10 cellular contexts compared by ENCODE assay signal in the genomic region with DNA sequence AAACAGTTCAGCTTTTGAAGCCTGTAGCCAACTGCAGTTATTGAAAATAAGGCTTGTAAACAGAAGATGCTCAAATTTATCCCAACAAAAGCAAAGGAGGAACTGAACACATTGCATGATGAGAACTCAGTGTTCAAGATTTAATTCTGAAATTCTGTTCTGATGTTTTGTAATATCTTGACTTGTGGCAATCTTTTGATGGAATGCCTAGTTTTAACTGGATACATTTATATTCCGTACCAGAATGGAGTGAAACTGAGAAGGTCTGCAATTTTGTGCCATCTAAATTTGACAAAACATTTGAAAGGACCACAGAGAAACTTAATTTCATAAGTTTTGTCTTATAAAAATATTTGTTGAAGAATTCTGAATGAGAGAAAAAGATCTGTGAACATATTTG. TPM values are rescaled to one million over a fixed set of nuclear protein-coding genes. Genes with fewer than 3 reads are reported as not detected.
DNase-seq lines count a peak whose midpoint lies in the region; ATAC-seq and TF ChIP-seq lines count a peak whose summit lies in the region.
"Had no signal": no experiment of that assay in that cellular context is flagged by ENCODE, and none has a peak within 500 bp of the region (broad histone marks: within the 10 kb centered on the region; RNA-seq: fewer than 3 reads in every experiment).

No MANE protein-coding gene starts in this region.

- no TSS peak for BruUV-seq in mammary epithelial cell (replicated peaks; lab: Mats Ljungman, UMichigan)

- no peaks in the 10 kb centered on the region for H3K9me3 Mint-ChIP-seq in natural killer cell
- no peaks in the 10 kb centered on the region for H3K9me3 Mint-ChIP-seq in natural killer cell treated with Interleukin-12 subunit alpha and Interleukin-12 subunit beta and Interleukin-15 and Interleukin-18, amount 100 ng/mL, for 72 hours
- no peaks in the 10 kb centered on the region for H3K9me3 Mint-ChIP-seq in central memory CD8-positive, alpha-beta T cell

- H3K27ac ChIP-seq in SK-N-MC (peak overlapping the region; percentile 10; the same call in 1 of the 2 replicates), mammary epithelial cell (ENCODE audit: insufficient read depth, low read depth, low read length) (no peak overlapping the region)
- H3K27ac ChIP-seq: HL-60 had no signal

- H3K4me1 Mint-ChIP-seq in natural killer cell: peaks cover 92 to 96% of the 10 kb centered on the region in 2 donors
- H3K4me1 Mint-ChIP-seq in natural killer cell treated with Interleukin-12 subunit alpha and Interleukin-12 subunit beta and Interleukin-15 and Interleukin-18, amount 100 ng/mL, for 72 hours (ENCODE audit: low read depth in 2 of 2): peaks cover 72 to 85% of the 10 kb centered on the region in 2 donors
- H3K4me1 Mint-ChIP-seq in central memory CD8-positive, alpha-beta T cell: peaks cover 92% of the 10 kb centered on the region

- H3K4me3 ChIP-seq in SK-N-MC: no peak overlapping the region
- no peak overlapping the region for H3K4me3 ChIP-seq in mammary epithelial cell (replicated peaks in 1 of 3; ENCODE audit: insufficient read depth in 1 of 3, low read depth in 2 of 3, low read length in 3 of 3)

- H3K36me3 ChIP-seq in SK-N-MC (ENCODE audit: insufficient read depth, low read length) (no peaks in the 10 kb centered on the region), mammary epithelial cell (ENCODE audit: insufficient read depth, low read length) (no peaks in the 10 kb centered on the region)

- no peak overlapping the region for H2AFZ ChIP-seq in mammary epithelial cell (ENCODE audit: low read depth, low read length)

- H3K4me1 ChIP-seq in mammary epithelial cell (ENCODE audit: insufficient read depth, low read length): peaks cover 6% of the 10 kb centered on the region

- no peaks in the 10 kb centered on the region for H4K20me1 ChIP-seq in mammary epithelial cell (ENCODE audit: insufficient read depth, low read length)

- H3K36me3 Mint-ChIP-seq in natural killer cell: no peaks in the 10 kb centered on the region
- H3K36me3 Mint-ChIP-seq in natural killer cell treated with Interleukin-12 subunit alpha and Interleukin-12 subunit beta and Interleukin-15 and Interleukin-18, amount 100 ng/mL, for 72 hours: peaks cover 5% of the 10 kb centered on the region
- peaks cover 31% of the 10 kb centered on the region for H3K36me3 Mint-ChIP-seq in central memory CD8-positive, alpha-beta T cell (ENCODE audit: insufficient read depth)

- H3K9ac ChIP-seq in SK-N-MC (ENCODE audit: insufficient read length): no peak overlapping the region
- H3K9ac ChIP-seq in mammary epithelial cell (ENCODE audit: insufficient read depth, low read length): no peak overlapping the region

- TF ChIP-seq CTCF in natural killer cell (IDR thresholded peaks at IDR 0.05): no peak
- TF ChIP-seq CTCF in mammary epithelial cell (conservative IDR thresholded peaks at IDR 0.05 in 1 of 2, IDR thresholded peaks at IDR 0.05 in 1 of 2; ENCODE audit: extremely low read depth in 1 of 2, insufficient read depth in 1 of 2, low read depth in 1 of 2, low read length in 2 of 2): no peak

- peaks cover 81% of the 10 kb centered on the region for H3K79me2 ChIP-seq in mammary epithelial cell (ENCODE audit: insufficient read depth, low read length)

- no peaks in the 10 kb centered on the region for H3K27me3 ChIP-seq in mammary epithelial cell (ENCODE audit: insufficient read depth, low read length)

- peak overlapping the region; percentile 52 for H3K4me3 Mint-ChIP-seq in natural killer cell
- H3K4me3 Mint-ChIP-seq in natural killer cell treated with Interleukin-12 subunit alpha and Interleukin-12 subunit beta and Interleukin-15 and Interleukin-18, amount 100 ng/mL, for 72 hours: no peak overlapping the region
- H3K4me3 Mint-ChIP-seq in central memory CD8-positive, alpha-beta T cell: peak overlapping the region; percentile 38

- DNase-seq in natural killer cell (no peak), SK-N-MC (ENCODE audit: low read depth, low spot score) (no peak), mammary epithelial cell (no peak)
- no peak for DNase-seq in natural killer cell treated with Interleukin-12 subunit alpha and Interleukin-12 subunit beta and Interleukin-15 and Interleukin-18, amount 100 ng/mL, for 72 hours (ENCODE audit: low spot score)
- DNase-seq in central memory CD8-positive, alpha-beta T cell (ENCODE audit: low spot score in 2 of 2): no peak
- DNase-seq in stimulated activated CD4-positive, alpha-beta T cell treated with anti-CD3 and anti-CD28 coated beads, Interleukin-4, amount 100 ng/mL, for 1 hour: no peak
- DNase-seq: EL, PC-3 had no signal

- intact Hi-C loops in natural killer cell (cut with micrococcal nuclease) (loop anchor here (2.0 kb wide), 1 partner anchor 15 kb away; no protein-coding TSS in a partner anchor), mammary epithelial cell (cut with micrococcal nuclease) (no loop called here)

- no peaks in the 10 kb centered on the region for H3K9me3 ChIP-seq in SK-N-MC (ENCODE audit: low read depth, low read length)
- H3K9me3 ChIP-seq in mammary epithelial cell (replicated peaks; ENCODE audit: insufficient read depth, low read length): no peaks in the 10 kb centered on the region

- H3K27ac Mint-ChIP-seq in natural killer cell: peak overlapping the region; percentile 52 to 75
- H3K27ac Mint-ChIP-seq in natural killer cell treated with Interleukin-12 subunit alpha and Interleukin-12 subunit beta and Interleukin-15 and Interleukin-18, amount 100 ng/mL, for 72 hours: peak overlapping the region in 1 of 2 donors; percentile 64
- peak overlapping the region; percentile 33 for H3K27ac Mint-ChIP-seq in central memory CD8-positive, alpha-beta T cell (ENCODE audit: low read depth)

- H3K4me2 ChIP-seq in mammary epithelial cell (ENCODE audit: insufficient read depth, low read depth, low read length): no peak overlapping the region

- WGBS in mammary epithelial cell (ENCODE audit: low coverage, missing lambda C conversion rate): 100% methylated on average over 1 of the region's 1 CpG

- CTCF ChIA-PET in mammary epithelial cell (lab: Charles Lee; ENCODE audit: low non-redundant PET): no interaction called here

- in situ Hi-C loops in mammary epithelial cell (cut with MboI; ENCODE audit: low sequenced_read_pairs in 2 of 2): no loop called here

- ATAC-seq in natural killer cell (no peak), GM21515 (IDR thresholded peaks at IDR 0.05; ENCODE audit: unreplicated experiment) (no peak)
- ATAC-seq in natural killer cell treated with Interleukin-12 subunit alpha and Interleukin-12 subunit beta and Interleukin-15 and Interleukin-18, amount 100 ng/mL, for 72 hours: no peak
- no peak for ATAC-seq in central memory CD8-positive, alpha-beta T cell (replicated peaks; ENCODE audit: extremely low read depth, poor library complexity, severe bottlenecking)
- ATAC-seq: PC-3 had no signal

- H3K27me3 Mint-ChIP-seq in natural killer cell (ENCODE audit: low read depth in 2 of 2): no peaks in the 10 kb centered on the region
- H3K27me3 Mint-ChIP-seq in natural killer cell treated with Interleukin-12 subunit alpha and Interleukin-12 subunit beta and Interleukin-15 and Interleukin-18, amount 100 ng/mL, for 72 hours: no peaks in the 10 kb centered on the region
- H3K27me3 Mint-ChIP-seq in central memory CD8-positive, alpha-beta T cell: no peaks in the 10 kb centered on the region

- dilution Hi-C loops in mammary epithelial cell (cut with HindIII; ENCODE audit: low sequenced_read_pairs): no loop called here

RNA-seq across cellular contexts. Expression of a gene that starts 17.5 kb away (rescaled TPM):
- total RNA-seq in natural killer cell (100 to 1,000 TPM; 616 to 757 (median 713) TPM), mammary epithelial cell (100 to 1,000 TPM in 1 of 2 donors, 10 to 100 TPM in 1; 58.0 to 136 TPM)
- total RNA-seq in natural killer cell treated with Interleukin-12 subunit alpha and Interleukin-12 subunit beta and Interleukin-15 and Interleukin-18, amount 100 ng/mL, for 72 hours: 100 to 1,000 TPM; 273 to 443 TPM
- polyA plus RNA-seq in mammary epithelial cell: 48.3 TPM
- 82.9 TPM for polyA minus RNA-seq in mammary epithelial cell
